In genomic region chr5:93090698-93091097, GRCh38 we compare ENCODE assay signal across 9 cellular contexts.
"Had no signal": no experiment of that assay in that cellular context is flagged by ENCODE, and none has a peak within 500 bp of the region (broad histone marks: within the 10 kb centered on the region; RNA-seq: fewer than 3 reads in every experiment).

No MANE protein-coding gene starts in this region.

- H3K27ac Mint-ChIP-seq: GM23338, H9, HFFc6, IgD-negative memory B cell had no signal

- H3K27me3 Mint-ChIP-seq: IgD-negative memory B cell had no signal

- H3K4me2 ChIP-seq: GM23338 had no signal

- H3K4me1 Mint-ChIP-seq: GM23338, H9, IgD-negative memory B cell had no signal

- H3K9me3 Mint-ChIP-seq: GM23338, HFFc6 had no signal

- FAIRE-seq: H1, H54, HTR-8/SVneo had no signal

- H2AFZ ChIP-seq: GM23338 had no signal

- H3K4me3 Mint-ChIP-seq: GM23338, H9, HFFc6, IgD-negative memory B cell had no signal

- ATAC-seq: GM23338 had no signal

- H3K4me3 ChIP-seq: GM23338 had no signal

- DNase-seq: H9, HCEC 1CT, HFFc6, KBM-7 had no signal
